7 cellular contexts compared by ENCODE assay signal in the genomic region with DNA sequence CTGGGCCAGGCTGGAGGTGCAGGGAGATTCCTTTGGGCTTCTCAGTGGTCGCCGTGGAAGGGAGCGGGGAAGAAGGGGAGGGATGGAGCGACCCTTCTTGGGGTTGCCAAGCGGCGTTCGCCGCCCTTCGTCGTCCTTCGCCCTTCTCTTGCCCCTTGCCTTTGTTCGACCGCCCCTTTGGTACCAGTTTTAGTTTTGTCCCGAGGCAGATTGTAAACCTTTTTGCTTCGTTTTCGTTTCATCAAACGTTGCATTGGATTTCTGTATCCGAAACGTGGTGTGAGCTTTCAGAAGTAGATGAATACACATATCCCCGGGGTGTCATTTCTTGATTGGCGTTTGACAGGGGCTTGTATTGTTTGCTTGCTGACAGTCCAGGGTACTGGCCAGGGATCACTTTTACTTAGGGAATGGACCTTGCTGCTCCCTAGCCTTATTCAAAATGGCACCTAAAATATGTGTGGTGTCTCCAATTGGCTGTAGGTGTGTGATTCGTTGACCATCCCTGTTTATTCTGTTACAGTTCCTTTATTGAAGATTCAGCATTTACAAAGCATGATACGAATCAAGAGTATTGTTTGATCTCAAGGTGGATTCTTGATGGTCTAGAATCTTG. TPM values are rescaled to one million over a fixed set of nuclear protein-coding genes. Genes with fewer than 3 reads are reported as not detected.
A peak's percentile ranks its signal among the peaks of the same experiment; 100 is the strongest.
DNase-seq lines count a peak whose midpoint lies in the region; ATAC-seq and TF ChIP-seq lines count a peak whose summit lies in the region.

No MANE protein-coding gene starts in this region.

- H3K27me3 ChIP-seq in GM06990 (replicated peaks; ENCODE audit: control insufficient read depth, insufficient read depth, low read length) (no peaks in the 10 kb centered on the region), HUES48 (ENCODE audit: control insufficient read depth, insufficient read depth, low read length) (peaks cover 13% of the 10 kb centered on the region), left ventricle myocardium inferior (ENCODE audit: low read depth) (no peaks in the 10 kb centered on the region)

- peak overlapping the region; percentile 90 for H3K27ac ChIP-seq in HUES48 (ENCODE audit: low read depth, low read length)
- H3K27ac ChIP-seq in left ventricle myocardium inferior (replicated peaks), result peak overlapping the region; percentile 89

- peaks cover 37% of the 10 kb centered on the region for H3K4me1 Mint-ChIP-seq in activated T-cell treated with anti-CD3 and anti-CD28 coated beads, Interleukin-2, amount 50 U/mL, for 72 hours (ENCODE audit: low read depth)

- no peak for ATAC-seq in activated T-cell treated with anti-CD3 and anti-CD28 coated beads, Interleukin-2, amount 50 U/mL, for 72 hours (replicated peaks in 1 of 2)

- H3K4me3 ChIP-seq in GM06990 (replicated peaks; ENCODE audit: low read depth, low read length) (peak overlapping the region; percentile 98), HUES48 (ENCODE audit: low read depth, low read length) (peak overlapping the region; percentile 93), left ventricle myocardium inferior (peak overlapping the region; percentile 99), skeletal muscle cell (ENCODE audit: low read depth, low read length) (peak overlapping the region; percentile 59)

- H3K4me3 Mint-ChIP-seq in activated T-cell treated with anti-CD3 and anti-CD28 coated beads, Interleukin-2, amount 50 U/mL, for 72 hours, result peak overlapping the region; percentile 92 to 95

- no peaks in the 10 kb centered on the region for H3K9me3 Mint-ChIP-seq in activated T-cell treated with anti-CD3 and anti-CD28 coated beads, Interleukin-2, amount 50 U/mL, for 72 hours

- intact Hi-C loops in left ventricle myocardium inferior (cut with micrococcal nuclease), result no loop called here

- peak overlapping the region; percentile 91 for H3K9ac ChIP-seq in HUES48 (ENCODE audit: low read depth, low read length)

- H3K9me3 ChIP-seq in HUES48 (ENCODE audit: control insufficient read depth, insufficient read depth, low read length), result 0 out of 2 replicates have a peak, but pooled peaks cover 6% of the 10 kb centered on the region
- H3K9me3 ChIP-seq in left ventricle myocardium inferior (replicated peaks), result no peaks in the 10 kb centered on the region

- TF ChIP-seq CTCF in GM06990 (IDR thresholded peaks at IDR 0.05; ENCODE audit: insufficient read depth, low read length, poor library complexity, severe bottlenecking) (no peak), left ventricle myocardium inferior (IDR thresholded peaks at IDR 0.05; ENCODE audit: borderline replicate concordance) (no peak)

- DNase-seq in GM06990 (ENCODE audit: extremely low read depth, insufficient read length), result no peak
- no peak for DNase-seq in activated T-cell treated with anti-CD3 and anti-CD28 coated beads, Interleukin-2, amount 50 U/mL, for 72 hours
- DNase-seq in left ventricle myocardium inferior, result no peak
- DNase-seq in skeletal muscle cell (ENCODE audit: low read depth), result no peak
- DNase-seq in NCI-H1930 (lab: John Stamatoyannopoulos, UW), result no peak
- no peak for DNase-seq in NCI-H187 (lab: John Stamatoyannopoulos, UW)

- no peaks in the 10 kb centered on the region for H3K36me3 ChIP-seq in GM06990 (ENCODE audit: control insufficient read depth, insufficient read depth, low read length)
- peaks cover 13% of the 10 kb centered on the region for H3K36me3 ChIP-seq in HUES48 (ENCODE audit: control insufficient read depth, insufficient read depth, low read length)
- H3K36me3 ChIP-seq in left ventricle myocardium inferior, result peaks cover 14% of the 10 kb centered on the region

- H3K27ac Mint-ChIP-seq in activated T-cell treated with anti-CD3 and anti-CD28 coated beads, Interleukin-2, amount 50 U/mL, for 72 hours, result peak overlapping the region; percentile 88

- H3K27me3 Mint-ChIP-seq in activated T-cell treated with anti-CD3 and anti-CD28 coated beads, Interleukin-2, amount 50 U/mL, for 72 hours (ENCODE audit: low read depth), result no peaks in the 10 kb centered on the region

- peaks cover 6 to 7% of the 10 kb centered on the region in 2 donors for H3K36me3 Mint-ChIP-seq in activated T-cell treated with anti-CD3 and anti-CD28 coated beads, Interleukin-2, amount 50 U/mL, for 72 hours (ENCODE audit: insufficient read depth in 2 of 2)

- H3K4me1 ChIP-seq in HUES48 (ENCODE audit: control insufficient read depth, insufficient read depth, low read length) (0 out of 2 replicates have a peak, but pooled peaks cover 6% of the 10 kb centered on the region), left ventricle myocardium inferior (peaks cover 32% of the 10 kb centered on the region)

RNA-seq across cellular contexts. Expression of a gene that starts 0.8 kb away (rescaled TPM):
- 10 to 100 TPM; 65.1 to 80.4 TPM for total RNA-seq in activated T-cell treated with anti-CD3 and anti-CD28 coated beads, Interleukin-2, amount 50 U/mL, for 72 hours
- 51.0 TPM for total RNA-seq in left ventricle myocardium inferior
